ENCODE assay signal across 5 cellular contexts in genomic region chr5:130995851-130996250, GRCh38.
"Had no signal": no experiment of that assay in that cellular context is flagged by ENCODE, and none has a peak within 500 bp of the region (broad histone marks: within the 10 kb centered on the region; RNA-seq: fewer than 3 reads in every experiment).

No MANE protein-coding gene starts in this region.

- H3K27ac ChIP-seq: GM23248, HL-60 had no signal

- H3K4me3 ChIP-seq: GM23248, HAP-1 had no signal

- H3K9ac ChIP-seq: GM23248 had no signal

- H2AFZ ChIP-seq: GM23248 had no signal

- H3K4me1 ChIP-seq: HAP-1 had no signal

- H3K9me3 ChIP-seq: HAP-1 had no signal

- H3K36me3 ChIP-seq: HAP-1 had no signal

- DNase-seq: GM23248, GOT3, HFFc6 had no signal
